ENCODE assay signal across 22 cellular contexts in genomic region chr14:83309211-83309610, GRCh38.
"Had no signal": no experiment of that assay in that cellular context is flagged by ENCODE, and none has a peak within 500 bp of the region (broad histone marks: within the 10 kb centered on the region; RNA-seq: fewer than 3 reads in every experiment).

No MANE protein-coding gene starts in this region.

- H3K36me3 ChIP-seq: colonic mucosa, esophagus muscularis mucosa, esophagus squamous epithelium, gastrocnemius medialis, gastroesophageal sphincter, heart left ventricle, heart right ventricle had no signal

- H3K27me3 ChIP-seq: colonic mucosa, dorsolateral prefrontal cortex, esophagus muscularis mucosa, esophagus squamous epithelium, foreskin keratinocyte, gastrocnemius medialis, gastroesophageal sphincter, heart left ventricle, heart right ventricle had no signal

- H3K27ac ChIP-seq: colonic mucosa, coronary artery, dorsolateral prefrontal cortex, epithelial cell of prostate, esophagus muscularis mucosa, esophagus squamous epithelium, foreskin keratinocyte, gastrocnemius medialis, gastroesophageal sphincter, heart left ventricle, heart right ventricle had no signal

- H3K9me3 Mint-ChIP-seq: dendritic cell treated with granulocyte-macrophage colony-stimulating factor and Interleukin-4, amounts not matched to agents 40 ng/mL and 50 ng/mL, for 4 days had no signal

- H3K27ac Mint-ChIP-seq: dendritic cell treated with granulocyte-macrophage colony-stimulating factor and Interleukin-4, amounts not matched to agents 40 ng/mL and 50 ng/mL, for 4 days; effector memory CD8-positive, alpha-beta T cell had no signal

- H3K9me3 ChIP-seq: colonic mucosa, esophagus squamous epithelium, gastrocnemius medialis, gastroesophageal sphincter had no signal

- H3K4me3 ChIP-seq: colonic mucosa, coronary artery, dorsolateral prefrontal cortex, esophagus muscularis mucosa, esophagus squamous epithelium, gastrocnemius medialis, gastroesophageal sphincter, heart left ventricle, heart right ventricle had no signal

- H3K4me3 Mint-ChIP-seq: dendritic cell treated with granulocyte-macrophage colony-stimulating factor and Interleukin-4, amounts not matched to agents 40 ng/mL and 50 ng/mL, for 4 days; effector memory CD8-positive, alpha-beta T cell had no signal

- H3K27me3 Mint-ChIP-seq: dendritic cell treated with granulocyte-macrophage colony-stimulating factor and Interleukin-4, amounts not matched to agents 40 ng/mL and 50 ng/mL, for 4 days; effector memory CD8-positive, alpha-beta T cell had no signal

- DNase-seq: colonic mucosa; cortex of kidney; dermis blood vessel endothelial cell; dorsolateral prefrontal cortex; effector CD4-positive, alpha-beta T cell; effector CD8-positive, alpha-beta T cell; effector memory CD4-positive, alpha-beta T cell; effector memory CD8-positive, alpha-beta T cell; esophagus squamous epithelium; foreskin fibroblast; foreskin keratinocyte; foreskin melanocyte; gastrocnemius medialis; glutamatergic neuron; head of caudate nucleus; heart left ventricle; heart right ventricle had no signal

- H3K4me1 ChIP-seq: colonic mucosa, esophagus muscularis mucosa, esophagus squamous epithelium, foreskin keratinocyte, gastrocnemius medialis, gastroesophageal sphincter, heart left ventricle, heart right ventricle had no signal
